21 cellular contexts compared by ENCODE assay signal in genomic region chr5:175015028-175015427, GRCh38.
A peak's percentile ranks its signal among the peaks of the same experiment; 100 is the strongest.
DNase-seq lines count a peak whose midpoint lies in the region; ATAC-seq and TF ChIP-seq lines count a peak whose summit lies in the region.
"Had no signal": no experiment of that assay in that cellular context is flagged by ENCODE, and none has a peak within 500 bp of the region (broad histone marks: within the 10 kb centered on the region; RNA-seq: fewer than 3 reads in every experiment).

No MANE protein-coding gene starts in this region.

- H3K36me3 ChIP-seq in right lobe of liver = no peaks in the 10 kb centered on the region
- H3K36me3 ChIP-seq: MG63, SJCRH30 had no signal

- no peak overlapping the region for H3K27ac Mint-ChIP-seq in WTC11
- H3K27ac Mint-ChIP-seq: CD4-positive, CD25-positive, alpha-beta regulatory T cell had no signal

- H3K4me3 ChIP-seq in right cardiac atrium (ENCODE audit: low read length) = no peak overlapping the region
- H3K4me3 ChIP-seq in right lobe of liver = no peak overlapping the region
- H3K4me3 ChIP-seq: K562, MG63, PC-9, SJCRH30 had no signal

- ATAC-seq in Right ventricle myocardium inferior = peak; percentile 52
- no peak for ATAC-seq in right cardiac atrium
- no peak for ATAC-seq in WTC11
- peak; percentile 96 to 99 (median 96) for ATAC-seq in right lobe of liver
- ATAC-seq: K562 had no signal

- intact Hi-C loops in Right ventricle myocardium inferior (cut with DNase I) (no loop called here), right cardiac atrium (cut with DNase I) (no loop called here), right lobe of liver (cut with DNase I) (no loop called here)

- H3K4me3 Mint-ChIP-seq in WTC11 = no peak overlapping the region

- no peaks in the 10 kb centered on the region for H3K27me3 ChIP-seq in right cardiac atrium (ENCODE audit: control insufficient read depth, insufficient read depth)
- no peaks in the 10 kb centered on the region for H3K27me3 ChIP-seq in right lobe of liver
- H3K27me3 ChIP-seq: SJCRH30 had no signal

- H3K4me1 Mint-ChIP-seq in WTC11 = peaks cover 13% of the 10 kb centered on the region
- H3K4me1 Mint-ChIP-seq: CD4-positive, CD25-positive, alpha-beta regulatory T cell had no signal

- H3K27ac ChIP-seq in right cardiac atrium (ENCODE audit: low read length) = no peak overlapping the region
- peak overlapping the region in 1 of 3 donors; percentile 6 for H3K27ac ChIP-seq in right lobe of liver
- H3K27ac ChIP-seq: PC-9, SJCRH30 had no signal

- POLR2A ChIA-PET in WTC11 (lab: Charles Lee) = no interaction called here

- TF ChIP-seq POLR2A in right lobe of liver (IDR thresholded peaks at IDR 0.05) = no peak

- H3K4me1 ChIP-seq in right cardiac atrium (ENCODE audit: control insufficient read depth, insufficient read depth, low read length) = no peaks in the 10 kb centered on the region
- H3K4me1 ChIP-seq in right lobe of liver = peaks cover 0 to 22% (median 5%) of the 10 kb centered on the region in 4 donors
- H3K4me1 ChIP-seq: SJCRH30 had no signal

- no peak for DNase-seq in Right ventricle myocardium inferior (ENCODE audit: missing footprints)
- no peak for DNase-seq in right cardiac atrium
- peak; percentile 85 for DNase-seq in MV-4-11 (lab: John Stamatoyannopoulos, UW)
- DNase-seq in WTC11 (ENCODE audit: low spot score) = no peak
- peak; percentile 67 to 93 (median 83) for DNase-seq in right lobe of liver
- no peak for DNase-seq in HUDEP-2 (lab: John Stamatoyannopoulos, UW; ENCODE audit: unreplicated experiment in 76 of 76)
- DNase-seq in EL = no peak
- DNase-seq in activated CD4-positive, alpha-beta T cell treated with anti-CD3 and anti-CD28 coated beads, Interleukin-2, amount 50 U/mL, for 48 hours = no peak
- DNase-seq: CD4-positive, CD25-positive, alpha-beta regulatory T cell; COR-L47; DMS 273 treated with DMSO at 0.1 percent for 48 hours; DND-41; MG63; NCI-H1105 treated with DMSO at 0.1 percent for 48 hours; NCI-H2029 treated with DMSO at 0.1 percent for 48 hours; NCI-H524 treated with DMSO at 0.1 percent for 48 hours; NCI-H82; RPMI8226; SJCRH30 had no signal

- no peaks in the 10 kb centered on the region for H3K36me3 Mint-ChIP-seq in WTC11
- H3K36me3 Mint-ChIP-seq: CD4-positive, CD25-positive, alpha-beta regulatory T cell had no signal

- H3K9me3 ChIP-seq in right cardiac atrium (ENCODE audit: control insufficient read depth, low read length) (no peaks in the 10 kb centered on the region), right lobe of liver (no peaks in the 10 kb centered on the region)
- H3K9me3 ChIP-seq: MG63, SJCRH30 had no signal

- no peaks in the 10 kb centered on the region for H3K27me3 Mint-ChIP-seq in WTC11 (ENCODE audit: low read depth)
- H3K27me3 Mint-ChIP-seq: CD4-positive, CD25-positive, alpha-beta regulatory T cell had no signal

- H3K9me3 Mint-ChIP-seq in WTC11 = no peaks in the 10 kb centered on the region

- TF ChIP-seq CTCF in WTC11 (IDR thresholded peaks at IDR 0.05) = no peak
- TF ChIP-seq CTCF in right lobe of liver (IDR thresholded peaks at IDR 0.05) = no peak

- CTCF ChIA-PET in WTC11 (lab: Charles Lee) = no interaction called here

- 64% methylated on average over 4 of the region's 4 CpGs for WGBS in right cardiac atrium
- 25% methylated on average over 4 of the region's 4 CpGs for WGBS in right lobe of liver (ENCODE audit: insufficient coverage, low coverage, low lambda C conversion rate, missing lambda C conversion rate)

TF ChIP-seq in WTC11, 78 proteins besides CTCF, POLR2A, EP300 and RAD21:
- no peak for TF ChIP-seq IRF2 (CRISPR knock-in tag; IDR thresholded peaks at IDR 0.05; ENCODE audit: borderline replicate concordance, low read depth)
- peak; percentile 83 for TF ChIP-seq GABPB1 (CRISPR knock-in tag; IDR thresholded peaks at IDR 0.05)

Comparison
In these comparisons a context has a peak if more than half of its experiments do, and no peak if none do; other contexts are left out.
1. ATAC-seq: peak in Right ventricle myocardium inferior (single experiment) and right lobe of liver (4 of 4); none in right cardiac atrium (0 of 2) and WTC11 (single experiment).
2. DNase-seq: peak in MV-4-11 (single experiment) and right lobe of liver (3 of 3); none in Right ventricle myocardium inferior (single experiment), right cardiac atrium (0 of 3), WTC11 (single experiment), HUDEP-2 (0 of 76), EL (single experiment) and activated CD4-positive, alpha-beta T cell treated with anti-CD3 and anti-CD28 coated beads, Interleukin-2, amount 50 U/mL, for 48 hours (0 of 2).